Comparison of ENCODE assay signal across 2 cellular contexts in the genomic region with DNA sequence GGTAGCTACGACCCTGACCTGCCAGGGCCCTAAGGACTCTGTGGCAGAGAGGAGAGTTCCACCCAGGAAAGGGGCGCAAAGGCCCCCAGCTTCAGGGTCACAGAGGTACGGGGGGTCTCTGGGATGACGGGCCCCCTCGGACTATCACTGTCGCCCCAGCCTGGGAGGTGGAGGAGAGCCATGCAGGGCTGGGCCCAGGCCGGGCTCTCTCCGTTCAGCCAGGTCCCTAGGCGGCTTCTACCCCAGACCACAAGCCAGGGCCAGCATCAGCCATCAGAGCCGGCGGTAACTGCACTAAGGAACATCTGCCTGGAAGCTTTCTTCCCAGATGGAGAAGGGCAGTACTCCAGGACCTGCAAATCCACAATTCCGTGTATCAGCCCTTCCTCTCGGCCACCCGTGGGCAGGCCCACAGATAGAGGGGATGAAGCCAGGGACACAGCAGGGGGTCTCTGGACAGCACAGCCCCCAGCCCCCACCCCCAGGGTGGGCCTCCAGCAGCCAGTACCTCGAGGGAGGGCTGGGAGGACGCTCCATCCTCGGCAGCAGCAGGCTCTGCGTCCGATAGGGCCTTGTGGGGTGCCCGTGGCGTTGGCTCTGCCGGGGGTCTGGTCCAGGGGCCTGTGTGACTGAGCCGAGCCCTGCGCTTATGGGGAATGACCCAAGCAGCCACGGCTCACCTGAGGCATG.
TF ChIP-seq lines count a peak whose summit lies in the region.

No MANE protein-coding gene starts in this region.

TF ChIP-seq in SK-N-SH, 30 proteins besides CTCF, POLR2A, EP300 and RAD21 (continued from another document):
- TF ChIP-seq, protein P1, sequence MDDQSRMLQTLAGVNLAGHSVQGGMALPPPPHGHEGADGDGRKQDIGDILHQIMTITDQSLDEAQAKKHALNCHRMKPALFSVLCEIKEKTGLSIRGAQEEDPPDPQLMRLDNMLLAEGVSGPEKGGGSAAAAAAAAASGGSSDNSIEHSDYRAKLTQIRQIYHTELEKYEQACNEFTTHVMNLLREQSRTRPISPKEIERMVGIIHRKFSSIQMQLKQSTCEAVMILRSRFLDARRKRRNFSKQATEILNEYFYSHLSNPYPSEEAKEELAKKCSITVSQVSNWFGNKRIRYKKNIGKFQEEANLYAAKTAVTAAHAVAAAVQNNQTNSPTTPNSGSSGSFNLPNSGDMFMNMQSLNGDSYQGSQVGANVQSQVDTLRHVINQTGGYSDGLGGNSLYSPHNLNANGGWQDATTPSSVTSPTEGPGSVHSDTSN (IDR thresholded peaks at IDR 0.05), result no peak
- TF ChIP-seq GABPA (IDR thresholded peaks at IDR 0.05; ENCODE audit: low read depth) (no peak), TCF12 (IDR thresholded peaks at IDR 0.05) (no peak), YY1 (IDR thresholded peaks at IDR 0.05; ENCODE audit: low read depth) (no peak), TAF1 (IDR thresholded peaks at IDR 0.05; ENCODE audit: borderline replicate concordance, low read depth, low read length) (no peak), ELF1 (IDR thresholded peaks at IDR 0.05) (no peak)
- TF ChIP-seq, protein P2, sequence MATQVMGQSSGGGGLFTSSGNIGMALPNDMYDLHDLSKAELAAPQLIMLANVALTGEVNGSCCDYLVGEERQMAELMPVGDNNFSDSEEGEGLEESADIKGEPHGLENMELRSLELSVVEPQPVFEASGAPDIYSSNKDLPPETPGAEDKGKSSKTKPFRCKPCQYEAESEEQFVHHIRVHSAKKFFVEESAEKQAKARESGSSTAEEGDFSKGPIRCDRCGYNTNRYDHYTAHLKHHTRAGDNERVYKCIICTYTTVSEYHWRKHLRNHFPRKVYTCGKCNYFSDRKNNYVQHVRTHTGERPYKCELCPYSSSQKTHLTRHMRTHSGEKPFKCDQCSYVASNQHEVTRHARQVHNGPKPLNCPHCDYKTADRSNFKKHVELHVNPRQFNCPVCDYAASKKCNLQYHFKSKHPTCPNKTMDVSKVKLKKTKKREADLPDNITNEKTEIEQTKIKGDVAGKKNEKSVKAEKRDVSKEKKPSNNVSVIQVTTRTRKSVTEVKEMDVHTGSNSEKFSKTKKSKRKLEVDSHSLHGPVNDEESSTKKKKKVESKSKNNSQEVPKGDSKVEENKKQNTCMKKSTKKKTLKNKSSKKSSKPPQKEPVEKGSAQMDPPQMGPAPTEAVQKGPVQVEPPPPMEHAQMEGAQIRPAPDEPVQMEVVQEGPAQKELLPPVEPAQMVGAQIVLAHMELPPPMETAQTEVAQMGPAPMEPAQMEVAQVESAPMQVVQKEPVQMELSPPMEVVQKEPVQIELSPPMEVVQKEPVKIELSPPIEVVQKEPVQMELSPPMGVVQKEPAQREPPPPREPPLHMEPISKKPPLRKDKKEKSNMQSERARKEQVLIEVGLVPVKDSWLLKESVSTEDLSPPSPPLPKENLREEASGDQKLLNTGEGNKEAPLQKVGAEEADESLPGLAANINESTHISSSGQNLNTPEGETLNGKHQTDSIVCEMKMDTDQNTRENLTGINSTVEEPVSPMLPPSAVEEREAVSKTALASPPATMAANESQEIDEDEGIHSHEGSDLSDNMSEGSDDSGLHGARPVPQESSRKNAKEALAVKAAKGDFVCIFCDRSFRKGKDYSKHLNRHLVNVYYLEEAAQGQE (IDR thresholded peaks at IDR 0.05; ENCODE audit: low read depth, low read length), result no peak

TF ChIP-seq in SK-N-SH treated with all-trans-retinoic acid at 6 μM for 48 hours, 23 proteins besides CTCF, POLR2A, EP300 and RAD21 (continued from another document):
- TF ChIP-seq PATZ1 (CRISPR knock-in tag; IDR thresholded peaks at IDR 0.05; ENCODE audit: borderline replicate concordance), result no peak
- TF ChIP-seq ZNF8 (CRISPR knock-in tag; IDR thresholded peaks at IDR 0.05), result no peak
- no peak for TF ChIP-seq PPARA (CRISPR knock-in tag; IDR thresholded peaks at IDR 0.05; ENCODE audit: borderline replicate concordance)
- TF ChIP-seq, protein P3, sequence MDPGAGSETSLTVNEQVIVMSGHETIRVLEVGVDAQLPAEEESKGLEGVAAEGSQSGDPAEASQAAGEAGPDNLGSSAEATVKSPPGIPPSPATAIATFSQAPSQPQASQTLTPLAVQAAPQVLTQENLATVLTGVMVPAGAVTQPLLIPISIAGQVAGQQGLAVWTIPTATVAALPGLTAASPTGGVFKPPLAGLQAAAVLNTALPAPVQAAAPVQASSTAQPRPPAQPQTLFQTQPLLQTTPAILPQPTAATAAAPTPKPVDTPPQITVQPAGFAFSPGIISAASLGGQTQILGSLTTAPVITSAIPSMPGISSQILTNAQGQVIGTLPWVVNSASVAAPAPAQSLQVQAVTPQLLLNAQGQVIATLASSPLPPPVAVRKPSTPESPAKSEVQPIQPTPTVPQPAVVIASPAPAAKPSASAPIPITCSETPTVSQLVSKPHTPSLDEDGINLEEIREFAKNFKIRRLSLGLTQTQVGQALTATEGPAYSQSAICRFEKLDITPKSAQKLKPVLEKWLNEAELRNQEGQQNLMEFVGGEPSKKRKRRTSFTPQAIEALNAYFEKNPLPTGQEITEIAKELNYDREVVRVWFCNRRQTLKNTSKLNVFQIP (CRISPR knock-in tag; IDR thresholded peaks at IDR 0.05; ENCODE audit: borderline replicate concordance, low read depth), result no peak
- TF ChIP-seq SNAI2 (CRISPR knock-in tag; IDR thresholded peaks at IDR 0.05), result no peak
- no peak for TF ChIP-seq TCF4 (CRISPR knock-in tag; IDR thresholded peaks at IDR 0.05; ENCODE audit: borderline replicate concordance)
- TF ChIP-seq ZFP3 (CRISPR knock-in tag; IDR thresholded peaks at IDR 0.05), result no peak
- TF ChIP-seq, protein P4, sequence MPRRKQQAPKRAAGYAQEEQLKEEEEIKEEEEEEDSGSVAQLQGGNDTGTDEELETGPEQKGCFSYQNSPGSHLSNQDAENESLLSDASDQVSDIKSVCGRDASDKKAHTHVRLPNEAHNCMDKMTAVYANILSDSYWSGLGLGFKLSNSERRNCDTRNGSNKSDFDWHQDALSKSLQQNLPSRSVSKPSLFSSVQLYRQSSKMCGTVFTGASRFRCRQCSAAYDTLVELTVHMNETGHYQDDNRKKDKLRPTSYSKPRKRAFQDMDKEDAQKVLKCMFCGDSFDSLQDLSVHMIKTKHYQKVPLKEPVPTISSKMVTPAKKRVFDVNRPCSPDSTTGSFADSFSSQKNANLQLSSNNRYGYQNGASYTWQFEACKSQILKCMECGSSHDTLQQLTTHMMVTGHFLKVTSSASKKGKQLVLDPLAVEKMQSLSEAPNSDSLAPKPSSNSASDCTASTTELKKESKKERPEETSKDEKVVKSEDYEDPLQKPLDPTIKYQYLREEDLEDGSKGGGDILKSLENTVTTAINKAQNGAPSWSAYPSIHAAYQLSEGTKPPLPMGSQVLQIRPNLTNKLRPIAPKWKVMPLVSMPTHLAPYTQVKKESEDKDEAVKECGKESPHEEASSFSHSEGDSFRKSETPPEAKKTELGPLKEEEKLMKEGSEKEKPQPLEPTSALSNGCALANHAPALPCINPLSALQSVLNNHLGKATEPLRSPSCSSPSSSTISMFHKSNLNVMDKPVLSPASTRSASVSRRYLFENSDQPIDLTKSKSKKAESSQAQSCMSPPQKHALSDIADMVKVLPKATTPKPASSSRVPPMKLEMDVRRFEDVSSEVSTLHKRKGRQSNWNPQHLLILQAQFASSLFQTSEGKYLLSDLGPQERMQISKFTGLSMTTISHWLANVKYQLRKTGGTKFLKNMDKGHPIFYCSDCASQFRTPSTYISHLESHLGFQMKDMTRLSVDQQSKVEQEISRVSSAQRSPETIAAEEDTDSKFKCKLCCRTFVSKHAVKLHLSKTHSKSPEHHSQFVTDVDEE (CRISPR knock-in tag; IDR thresholded peaks at IDR 0.05), result no peak
- no peak for TF ChIP-seq CSRNP3 (CRISPR knock-in tag; IDR thresholded peaks at IDR 0.05)
- no peak for TF ChIP-seq BACH2 (CRISPR knock-in tag; IDR thresholded peaks at IDR 0.05; ENCODE audit: borderline replicate concordance)
- no peak for TF ChIP-seq ARNTL (CRISPR knock-in tag; IDR thresholded peaks at IDR 0.05; ENCODE audit: borderline replicate concordance, low read depth)
- no peak for TF ChIP-seq RARB (CRISPR knock-in tag; IDR thresholded peaks at IDR 0.05)
- no peak for TF ChIP-seq CSDC2 (CRISPR knock-in tag; IDR thresholded peaks at IDR 0.05)
- no peak for TF ChIP-seq ESRRG (CRISPR knock-in tag; IDR thresholded peaks at IDR 0.05)
